11 cellular contexts compared by ENCODE assay signal in the genomic region with DNA sequence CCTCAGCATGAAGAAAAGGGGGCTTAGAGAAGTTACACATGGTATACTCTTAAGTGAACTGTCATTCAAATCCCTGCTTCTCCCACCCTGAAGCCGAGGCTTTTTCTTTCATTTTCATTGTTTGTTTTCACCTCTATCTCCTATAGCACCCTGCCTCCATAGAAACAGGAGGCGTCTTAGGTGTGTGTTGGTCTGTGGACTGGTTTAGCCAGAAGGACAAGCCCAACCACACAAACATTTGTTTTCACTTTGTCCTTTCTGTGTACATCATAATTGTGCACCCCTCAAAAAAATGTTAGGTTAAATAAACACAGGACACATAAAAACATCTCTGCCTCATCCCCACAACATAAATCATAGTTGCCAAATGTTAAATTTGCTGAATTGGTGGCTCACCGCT.
DNase-seq lines count a peak whose midpoint lies in the region; ATAC-seq, FAIRE-seq and TF ChIP-seq lines count a peak whose summit lies in the region.
"Had no signal": no experiment of that assay in that cellular context is flagged by ENCODE, and none has a peak within 500 bp of the region (broad histone marks: within the 10 kb centered on the region; RNA-seq: fewer than 3 reads in every experiment).

No MANE protein-coding gene starts in this region.

- H3K9me3 ChIP-seq in GM12878 (replicated peaks; ENCODE audit: control insufficient read depth, insufficient read depth, low read length) (no peaks in the 10 kb centered on the region), prostate gland (no peaks in the 10 kb centered on the region)
- H3K9me3 ChIP-seq: gastrocnemius medialis had no signal

- H4K20me1 ChIP-seq in GM12878 (ENCODE audit: control insufficient read depth, insufficient read depth), result no peaks in the 10 kb centered on the region

- H3K36me3 ChIP-seq in GM12878 (ENCODE audit: control insufficient read depth in 2 of 2, insufficient read depth in 2 of 2, low read length in 1 of 2) (no peaks in the 10 kb centered on the region), prostate gland (no peaks in the 10 kb centered on the region)
- H3K36me3 ChIP-seq: gastrocnemius medialis had no signal

- WGBS in GM12878 (ENCODE audit: insufficient coverage, insufficient replicate concordance, low lambda C conversion rate, missing lambda C conversion rate), result 45% methylated on average over 3 of the region's 3 CpGs
- 21% methylated on average over 3 of the region's 3 CpGs for WGBS in prostate gland

- DNase-seq in GM12892 (ENCODE audit: insufficient read length) (no peak), GM12878 (ENCODE audit: low read depth, low spot score) (no peak), prostate gland (ENCODE audit: low spot score) (peak; percentile 59), coronary artery (ENCODE audit: low spot score) (no peak), erythroblast (lab: John Stamatoyannopoulos, UW) (no peak)
- DNase-seq: gastrocnemius medialis; naive thymus-derived CD4-positive, alpha-beta T cell; NCI-H1092 treated with DMSO at 0.1 percent for 48 hours had no signal

- H3K4me1 ChIP-seq in GM12878 (ENCODE audit: control insufficient read depth, insufficient read depth, low read length), result no peaks in the 10 kb centered on the region
- H3K4me1 ChIP-seq in prostate gland (replicated peaks), result peaks cover 2% of the 10 kb centered on the region

- no peak overlapping the region for H3K9ac ChIP-seq in GM12878 (ENCODE audit: control insufficient read depth, insufficient read depth, low read length)

- H3K27me3 ChIP-seq in GM12878 (replicated peaks in 1 of 2; ENCODE audit: control insufficient read depth in 2 of 2, insufficient read depth in 2 of 2, low read length in 1 of 2) (peaks cover 0 to 1% of the 10 kb centered on the region in 2 experiments; a peak in 1 of 4 replicates), prostate gland (replicated peaks; ENCODE audit: insufficient read depth) (no peaks in the 10 kb centered on the region)
- H3K27me3 ChIP-seq: gastrocnemius medialis had no signal

- SMC1A ChIA-PET in GM12878 (lab: Charles Lee; ENCODE audit: uncharacterized antibody, unreplicated experiment), result interaction anchor here (1.2 kb wide), 1 partner anchor 51 kb away, joined by 3 read pairs; no protein-coding TSS in a partner anchor

- TF ChIP-seq RAD21 in GM12878 (IDR thresholded peaks at IDR 0.05; ENCODE audit: insufficient read depth, low read depth, low read length), result no peak

- TF ChIP-seq CTCF in GM12878 (IDR thresholded peaks at IDR 0.05 in 2 of 3, conservative IDR thresholded peaks at IDR 0.05 in 1 of 3; ENCODE audit: control insufficient read depth in 2 of 3, extremely low read depth in 1 of 3, insufficient read depth in 1 of 3, low read depth in 3 of 3, low read length in 3 of 3) (no peak), prostate gland (IDR thresholded peaks at IDR 0.05) (no peak), coronary artery (IDR thresholded peaks at IDR 0.05) (no peak)

- in situ Hi-C loops in GM12878 (cut with MboI), result no loop called here

- no peak overlapping the region for H3K27ac ChIP-seq in GM12878 (ENCODE audit: control insufficient read depth, insufficient read depth)
- peak overlapping the region; percentile 49 to 78 for H3K27ac ChIP-seq in prostate gland
- H3K27ac ChIP-seq in coronary artery, result no peak overlapping the region

- peak overlapping the region; percentile 61 for H2AFZ ChIP-seq in GM12878 (ENCODE audit: control insufficient read depth, low read depth, low read length)

- CTCF ChIA-PET in GM12878 (lab: Yijun Ruan, JAX), result interaction anchor here (1.8 kb wide), 1 partner anchor 8 kb away, joined by 5 read pairs; no protein-coding TSS in a partner anchor

- intact Hi-C loops in GM12878 (cut with micrococcal nuclease; ENCODE audit: unreplicated experiment) (no loop called here), prostate gland (cut with DNase I) (no loop called here)

- no peak overlapping the region for H3K4me3 ChIP-seq in GM12878
- no peak overlapping the region for H3K4me3 ChIP-seq in prostate gland
- no peak overlapping the region for H3K4me3 ChIP-seq in coronary artery

- no peak for TF ChIP-seq EP300 in GM12878 (IDR thresholded peaks at IDR 0.05; ENCODE audit: borderline replicate concordance in 1 of 2, control insufficient read depth in 1 of 2, low read depth in 2 of 2, low read length in 2 of 2)

- H3K79me2 ChIP-seq in GM12878 (ENCODE audit: control insufficient read depth, insufficient read depth, low read length), result no peaks in the 10 kb centered on the region

- RAD21 ChIA-PET in GM12878 (lab: Charles Lee; ENCODE audit: unreplicated experiment), result no interaction called here

- no TSS peak for BruUV-seq in GM12878 (replicated peaks; lab: Mats Ljungman, UMichigan)

- TF ChIP-seq POLR2A in GM12892 (IDR thresholded peaks at IDR 0.05; ENCODE audit: low read depth, low read length), result no peak
- no peak for TF ChIP-seq POLR2A in GM12878 (IDR thresholded peaks at IDR 0.05; ENCODE audit: low read depth, low read length)
- no peak for TF ChIP-seq POLR2A in prostate gland (IDR thresholded peaks at IDR 0.05)
- no peak for TF ChIP-seq POLR2A in erythroblast (IDR thresholded peaks at IDR 0.05; ENCODE audit: low read length)

- peak overlapping the region; percentile 69; the same call in 1 of the 2 replicates for H3K4me2 ChIP-seq in GM12878 (ENCODE audit: control insufficient read depth, insufficient read depth)

- FAIRE-seq in GM12892 (lab: Jason Lieb, UNC) (peak; percentile 73), GM12878 (lab: Jason Lieb, UNC) (no peak)

- peak; percentile 89 for ATAC-seq in HG03520 (IDR thresholded peaks at IDR 0.05; ENCODE audit: unreplicated experiment)
- peak; percentile 91 for ATAC-seq in GM12878
- no peak for ATAC-seq in GM21360 (IDR thresholded peaks at IDR 0.05; ENCODE audit: unreplicated experiment)
- no peak for ATAC-seq in HG03571 (IDR thresholded peaks at IDR 0.05; ENCODE audit: unreplicated experiment)
- ATAC-seq: naive thymus-derived CD4-positive, alpha-beta T cell had no signal

- POLR2A ChIA-PET in GM12878 (lab: Charles Lee), result no interaction called here

TF ChIP-seq in GM12878, 131 proteins besides CTCF, POLR2A, EP300 and RAD21:
- TF ChIP-seq, protein P1, sequence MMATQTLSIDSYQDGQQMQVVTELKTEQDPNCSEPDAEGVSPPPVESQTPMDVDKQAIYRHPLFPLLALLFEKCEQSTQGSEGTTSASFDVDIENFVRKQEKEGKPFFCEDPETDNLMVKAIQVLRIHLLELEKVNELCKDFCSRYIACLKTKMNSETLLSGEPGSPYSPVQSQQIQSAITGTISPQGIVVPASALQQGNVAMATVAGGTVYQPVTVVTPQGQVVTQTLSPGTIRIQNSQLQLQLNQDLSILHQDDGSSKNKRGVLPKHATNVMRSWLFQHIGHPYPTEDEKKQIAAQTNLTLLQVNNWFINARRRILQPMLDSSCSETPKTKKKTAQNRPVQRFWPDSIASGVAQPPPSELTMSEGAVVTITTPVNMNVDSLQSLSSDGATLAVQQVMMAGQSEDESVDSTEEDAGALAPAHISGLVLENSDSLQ (IDR thresholded peaks at IDR 0.05), result peak; percentile 57
- TF ChIP-seq JUNB (IDR thresholded peaks at IDR 0.05) (no peak), SMAD1 (IDR thresholded peaks at IDR 0.05; ENCODE audit: low read depth, partially characterized antibody) (no peak), LARP7 (IDR thresholded peaks at IDR 0.05) (no peak)
- TF ChIP-seq, protein P2, sequence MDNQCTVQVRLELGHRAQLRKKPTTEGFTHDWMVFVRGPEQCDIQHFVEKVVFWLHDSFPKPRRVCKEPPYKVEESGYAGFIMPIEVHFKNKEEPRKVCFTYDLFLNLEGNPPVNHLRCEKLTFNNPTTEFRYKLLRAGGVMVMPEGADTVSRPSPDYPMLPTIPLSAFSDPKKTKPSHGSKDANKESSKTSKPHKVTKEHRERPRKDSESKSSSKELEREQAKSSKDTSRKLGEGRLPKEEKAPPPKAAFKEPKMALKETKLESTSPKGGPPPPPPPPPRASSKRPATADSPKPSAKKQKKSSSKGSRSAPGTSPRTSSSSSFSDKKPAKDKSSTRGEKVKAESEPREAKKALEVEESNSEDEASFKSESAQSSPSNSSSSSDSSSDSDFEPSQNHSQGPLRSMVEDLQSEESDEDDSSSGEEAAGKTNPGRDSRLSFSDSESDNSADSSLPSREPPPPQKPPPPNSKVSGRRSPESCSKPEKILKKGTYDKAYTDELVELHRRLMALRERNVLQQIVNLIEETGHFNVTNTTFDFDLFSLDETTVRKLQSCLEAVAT (IDR thresholded peaks at IDR 0.05), result no peak

Comparison
In these comparisons a context has a peak if more than half of its experiments do, and no peak if none do; other contexts are left out.
1. ATAC-seq: peak in HG03520 (single experiment) and GM12878 (single experiment); none in GM21360 (single experiment) and HG03571 (single experiment).
2. H3K27ac ChIP-seq: peak in prostate gland (2 of 2); none in GM12878 (single experiment) and coronary artery (0 of 2).